In genomic region chr16:57577214-57577613, GRCh38 we compare ENCODE assay signal across 1 cellular context.
TF ChIP-seq lines count a peak whose summit lies in the region.

No MANE protein-coding gene starts in this region.

TF ChIP-seq in IMR-90, 13 proteins besides CTCF, POLR2A, EP300 and RAD21:
- TF ChIP-seq MAFK (IDR thresholded peaks at IDR 0.05; ENCODE audit: low read depth, low read length) (no peak), ELK1 (IDR thresholded peaks at IDR 0.05; ENCODE audit: borderline replicate concordance, low read depth, low read length) (no peak), CEBPB (IDR thresholded peaks at IDR 0.05; ENCODE audit: low read depth, low read length) (no peak), SMC3 (IDR thresholded peaks at IDR 0.05; ENCODE audit: low read depth, low read length) (no peak), BHLHE40 (IDR thresholded peaks at IDR 0.05; ENCODE audit: low read depth, low read length) (no peak), FOS (IDR thresholded peaks at IDR 0.05; ENCODE audit: low read depth, low read length) (no peak), RFX5 (IDR thresholded peaks at IDR 0.05; ENCODE audit: low read depth, low read length) (no peak), NFE2L2 (IDR thresholded peaks at IDR 0.05; ENCODE audit: low read depth, low read length) (no peak), MXI1 (IDR thresholded peaks at IDR 0.05; ENCODE audit: borderline replicate concordance, low read depth, low read length) (no peak)
- TF ChIP-seq, protein P1, sequence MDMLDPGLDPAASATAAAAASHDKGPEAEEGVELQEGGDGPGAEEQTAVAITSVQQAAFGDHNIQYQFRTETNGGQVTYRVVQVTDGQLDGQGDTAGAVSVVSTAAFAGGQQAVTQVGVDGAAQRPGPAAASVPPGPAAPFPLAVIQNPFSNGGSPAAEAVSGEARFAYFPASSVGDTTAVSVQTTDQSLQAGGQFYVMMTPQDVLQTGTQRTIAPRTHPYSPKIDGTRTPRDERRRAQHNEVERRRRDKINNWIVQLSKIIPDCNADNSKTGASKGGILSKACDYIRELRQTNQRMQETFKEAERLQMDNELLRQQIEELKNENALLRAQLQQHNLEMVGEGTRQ (IDR thresholded peaks at IDR 0.05; ENCODE audit: low read depth, low read length): no peak
TF ChIP-seq in IMR-90: peak in this region for 0.
